21 cellular contexts compared by ENCODE assay signal in genomic region chr1:228007801-228008341, GRCh38. TPM values are rescaled to one million over a fixed set of nuclear protein-coding genes. Genes with fewer than 3 reads are reported as not detected.
DNase-seq lines count a peak whose midpoint lies in the region; ATAC-seq, FAIRE-seq and TF ChIP-seq lines count a peak whose summit lies in the region.
"Had no signal": no experiment of that assay in that cellular context is flagged by ENCODE, and none has a peak within 500 bp of the region (broad histone marks: within the 10 kb centered on the region; RNA-seq: fewer than 3 reads in every experiment).

No MANE protein-coding gene starts in this region.

- no peaks in the 10 kb centered on the region for H3K9me3 ChIP-seq in A549
- no peaks in the 10 kb centered on the region for H3K9me3 ChIP-seq in HEK293 (ENCODE audit: control insufficient read depth, insufficient read depth, low read depth, low read length)
- no peaks in the 10 kb centered on the region for H3K9me3 ChIP-seq in endodermal cell (ENCODE audit: control insufficient read depth, low read length)
- H3K9me3 ChIP-seq: left ventricle myocardium inferior had no signal

- H3K4me3 ChIP-seq in A549 (no peak overlapping the region; the same call in 2 of the 3 replicates), HEK293 (ENCODE audit: low read depth, low read length) (no peak overlapping the region), endodermal cell (ENCODE audit: low read length) (peak overlapping the region; percentile 44)

- H3K27ac ChIP-seq in A549 (no peak overlapping the region), HEK293 (ENCODE audit: extremely low read depth, low read depth, low read length) (no peak overlapping the region), endodermal cell (ENCODE audit: low read depth, low read length) (no peak overlapping the region)
- H3K27ac ChIP-seq: KMS-11, left ventricle myocardium inferior had no signal

- POLR2A ChIA-PET in A549 (lab: Yijun Ruan, JAX) (no interaction called here), HEK293 (lab: Yijun Ruan, JAX) (no interaction called here)

- H3K4me1 ChIP-seq in A549 (peaks cover 4% of the 10 kb centered on the region; the same call in 1 of the 3 replicates), HEK293 (ENCODE audit: control insufficient read depth, insufficient read depth, low read length) (peaks cover 4% of the 10 kb centered on the region), endodermal cell (ENCODE audit: control insufficient read depth, insufficient read depth, low read length) (no peaks in the 10 kb centered on the region)

- ATAC-seq in A549: no peak
- no peak for ATAC-seq in HG02840 (IDR thresholded peaks at IDR 0.05; ENCODE audit: low FRiP score, unreplicated experiment)
- ATAC-seq in GM19324 (IDR thresholded peaks at IDR 0.05; ENCODE audit: low FRiP score, unreplicated experiment): no peak
- ATAC-seq: activated CD4-positive, CD25-positive, alpha-beta regulatory T cell treated with anti-CD3 and anti-CD28 coated beads, Interleukin-2, amount 50 U/mL, for 24 hours; stimulated activated naive CD8-positive, alpha-beta T cell treated with anti-CD3 and anti-CD28 coated beads, Interleukin-15, amount 100 ng/mL, for 72 hours had no signal

- no peaks in the 10 kb centered on the region for H3K9me3 Mint-ChIP-seq in endodermal cell
- H3K9me3 Mint-ChIP-seq in nephron progenitor cell: no peaks in the 10 kb centered on the region
- H3K9me3 Mint-ChIP-seq in CD14-positive monocyte: peaks cover 0 to 10% (median 0%) of the 10 kb centered on the region in 7 donors
- H3K9me3 Mint-ChIP-seq: stimulated activated naive CD8-positive, alpha-beta T cell treated with anti-CD3 and anti-CD28 coated beads, Interleukin-15, amount 100 ng/mL, for 72 hours had no signal

- H3K4me3 Mint-ChIP-seq in endodermal cell (peak overlapping the region; percentile 51), nephron progenitor cell (peak overlapping the region; percentile 63), CD14-positive monocyte (peak overlapping the region in 1 of 2 donors; percentile 88)

- TF ChIP-seq EP300 in A549 (IDR thresholded peaks at IDR 0.05): no peak

- peak overlapping the region; percentile 73; the same call in 1 of the 3 replicates for H3K4me2 ChIP-seq in A549
- H3K4me2 ChIP-seq: KMS-11 had no signal

- DNase-seq in A549 (ENCODE audit: low read depth in 1 of 2, low spot score in 1 of 2) (no peak), endodermal cell (peak; percentile 55), nephron progenitor cell (no peak), COR-L47 (lab: John Stamatoyannopoulos, UW) (no peak), CD14-positive monocyte (ENCODE audit: low spot score) (no peak)
- DNase-seq: hippocampal formation; left ventricle myocardium inferior; NCI-H1436; NCI-H510A treated with DMSO at 0.1 percent for 48 hours; nucleus accumbens; PC-3; stimulated activated naive CD8-positive, alpha-beta T cell treated with anti-CD3 and anti-CD28 coated beads, Interleukin-15, amount 100 ng/mL, for 72 hours had no signal

- FAIRE-seq in A549 (lab: Jason Lieb, UNC): no peak
- FAIRE-seq: H54 had no signal

- no peaks in the 10 kb centered on the region for H3K36me3 ChIP-seq in HEK293 (ENCODE audit: control insufficient read depth in 2 of 2, insufficient read depth in 1 of 2, low read length in 2 of 2)
- H3K36me3 ChIP-seq in endodermal cell (ENCODE audit: control insufficient read depth, insufficient read depth, low read length): no peaks in the 10 kb centered on the region
- H3K36me3 ChIP-seq: left ventricle myocardium inferior had no signal

- 33% methylated on average over 21 of the region's 23 CpGs for WGBS in A549 (ENCODE audit: missing lambda C conversion rate)
- 4 to 10% methylated on average over 12 to 23 of the region's 23 CpGs for WGBS in endodermal cell (ENCODE audit: insufficient coverage in 1 of 2, insufficient read length in 1 of 2), 2 experiments

- H3K27me3 Mint-ChIP-seq in endodermal cell (ENCODE audit: insufficient read depth): peaks cover 92% of the 10 kb centered on the region
- H3K27me3 Mint-ChIP-seq in nephron progenitor cell (ENCODE audit: low read depth, poor library complexity): peaks cover 95% of the 10 kb centered on the region
- H3K27me3 Mint-ChIP-seq in CD14-positive monocyte (ENCODE audit: low read depth in 3 of 3): peaks cover 52 to 74% (median 54%) of the 10 kb centered on the region in 3 donors

- H3K4me1 Mint-ChIP-seq in endodermal cell (peaks cover 12% of the 10 kb centered on the region), nephron progenitor cell (peaks cover 29% of the 10 kb centered on the region), CD14-positive monocyte (no peaks in the 10 kb centered on the region)

- intact Hi-C loops in CD14-positive monocyte (cut with micrococcal nuclease): no loop called here

- no peak overlapping the region for H3K9ac ChIP-seq in endodermal cell (ENCODE audit: extremely low read depth, low read length, poor library complexity, severe bottlenecking)
- H3K9ac ChIP-seq: KMS-11 had no signal

- peaks cover 95% of the 10 kb centered on the region for H3K27me3 ChIP-seq in endodermal cell (ENCODE audit: control insufficient read depth, insufficient read depth, low read length, poor library complexity, severe bottlenecking)

- H3K36me3 Mint-ChIP-seq in endodermal cell (ENCODE audit: low read depth): no peaks in the 10 kb centered on the region
- H3K36me3 Mint-ChIP-seq in nephron progenitor cell (ENCODE audit: low read depth): no peaks in the 10 kb centered on the region
- no peaks in the 10 kb centered on the region for H3K36me3 Mint-ChIP-seq in CD14-positive monocyte

- H3K27ac Mint-ChIP-seq in endodermal cell: no peak overlapping the region
- no peak overlapping the region for H3K27ac Mint-ChIP-seq in nephron progenitor cell
- no peak overlapping the region for H3K27ac Mint-ChIP-seq in CD14-positive monocyte
- H3K27ac Mint-ChIP-seq: stimulated activated naive CD8-positive, alpha-beta T cell treated with anti-CD3 and anti-CD28 coated beads, Interleukin-15, amount 100 ng/mL, for 72 hours had no signal

- no peak for TF ChIP-seq CTCF in A549 (IDR thresholded peaks at IDR 0.05)
- TF ChIP-seq CTCF in HEK293 (tag by site-specific recombination; IDR thresholded peaks at IDR 0.05): no peak
- TF ChIP-seq CTCF in endodermal cell (conservative IDR thresholded peaks at IDR 0.05): no peak
- TF ChIP-seq CTCF in nephron progenitor cell (IDR thresholded peaks at IDR 0.05): no peak
- TF ChIP-seq CTCF in CD14-positive monocyte (IDR thresholded peaks at IDR 0.05): no peak

- no peak for TF ChIP-seq RAD21 in A549 (conservative IDR thresholded peaks at IDR 0.05 in 1 of 2, IDR thresholded peaks at IDR 0.05 in 1 of 2)

- CTCF ChIA-PET in A549 (lab: Yijun Ruan, JAX) (interaction anchor here (0.6 to 2.2 kb wide), 3 partner anchors 9 to 54 kb away, joined by 3 to 5 read pairs (median 3); no protein-coding TSS in a partner anchor), HEK293 (lab: Yijun Ruan, JAX) (no interaction called here)

- TF ChIP-seq POLR2A in A549 (IDR thresholded peaks at IDR 0.05; ENCODE audit: low read length): no peak

TF ChIP-seq in A549, 52 proteins besides CTCF, POLR2A, EP300 and RAD21:
- TF ChIP-seq FOSL2 (IDR thresholded peaks at IDR 0.05): no peak
- TF ChIP-seq FOSL2 (CRISPR knock-in tag; IDR thresholded peaks at IDR 0.05): no peak
- TF ChIP-seq POLR2AphosphoS2 (conservative IDR thresholded peaks at IDR 0.05; ENCODE audit: low read length): no peak
- TF ChIP-seq NR3C1 (IDR thresholded peaks at IDR 0.05): no peak
- TF ChIP-seq BCL3 (IDR thresholded peaks at IDR 0.05): no peak
- no peak for TF ChIP-seq RNF2 (IDR thresholded peaks at IDR 0.05; ENCODE audit: borderline replicate concordance, low read depth)

TF ChIP-seq in HEK293, 187 proteins besides CTCF, POLR2A, EP300 and RAD21:
- TF ChIP-seq ZNF426 (tag by site-specific recombination; IDR thresholded peaks at IDR 0.05): no peak
- peak; percentile 27; the same call in 1 of the 2 replicates for TF ChIP-seq ZFHX2 (tag by site-specific recombination; conservative IDR thresholded peaks at IDR 0.05)

RNA-seq across cellular contexts. Expression of gene WNT3A, which starts 1.1 kb away (rescaled TPM):
- polyA plus RNA-seq in A549 (2011; rRNA removed) (not detected in 2 replicates), A549 (2017; fragmentation: RNase III; extraction: RNeasy Plus Mini Kit Qiagen cat#74134 plus additional on column Dnase treatment) (not detected in 3 replicates), CD14-positive monocyte (not detected)
- polyA plus RNA-seq in A549 (2012; cell fraction: cytosol; rRNA removed): 0.01 TPM in 1 of 2 replicates, not detected in the other
- 0.02 TPM in 1 of 2 replicates, not detected in the other for polyA plus RNA-seq in A549 (2012; cell fraction: nucleus; rRNA removed)
- not detected in 2 replicates for polyA minus RNA-seq in A549 (2011; rRNA and poly(A)+ RNA removed)
- total RNA-seq in endodermal cell: under 1 TPM; 0.11 to 0.46 TPM
- polyA plus RNA-seq in endodermal cell (2013, experiment 1 of 2): 40.2 TPM
- 36.6 TPM for polyA plus RNA-seq in endodermal cell (2013, experiment 2 of 2)
- total RNA-seq: chondrocyte, epithelial cell of proximal tubule, left ventricle myocardium inferior had no signal
- polyA plus RNA-seq: smooth muscle cell had no signal
